In the genomic region with DNA sequence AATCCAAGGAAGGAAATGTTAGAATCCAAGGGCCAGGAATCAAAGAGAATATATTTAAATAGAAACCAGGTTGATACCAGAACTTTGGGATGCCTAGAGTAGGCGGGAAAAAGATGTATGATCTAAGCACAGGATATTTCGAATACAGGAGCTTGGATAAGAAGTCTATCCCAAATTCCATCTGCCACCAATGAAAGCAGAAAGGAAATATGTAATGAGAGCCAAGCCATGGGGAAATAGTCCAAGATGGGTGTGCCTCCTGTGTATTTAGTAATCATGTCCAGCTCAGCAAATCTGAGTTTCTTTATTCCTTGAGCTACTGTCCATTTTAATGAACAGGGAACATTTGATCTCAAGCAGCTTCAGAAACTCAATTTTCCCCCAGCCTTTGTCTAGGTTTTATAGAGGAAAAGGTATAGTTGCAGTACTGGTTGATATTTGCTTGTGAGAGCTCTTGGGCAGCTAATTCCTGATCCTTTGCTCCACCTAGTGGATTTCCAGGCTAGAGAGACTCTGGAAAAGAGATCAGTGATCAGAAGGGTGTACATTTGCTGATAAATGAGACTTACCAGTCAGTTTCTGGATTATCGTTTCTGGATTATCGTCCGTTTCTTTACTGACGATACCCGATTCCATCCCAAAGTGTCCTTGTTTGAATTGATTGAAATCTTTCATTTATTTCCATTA, we compare ENCODE assay signal across 1 cellular context.
TF ChIP-seq lines count a peak whose summit lies in the region.

No MANE protein-coding gene starts in this region.

TF ChIP-seq in HepG2, 621 proteins besides CTCF, POLR2A, EP300 and RAD21:
- peak; percentile 49 for TF ChIP-seq STAG1 (CRISPR knock-in tag; IDR thresholded peaks at IDR 0.05)
